11 cellular contexts compared by ENCODE assay signal in the genomic region with DNA sequence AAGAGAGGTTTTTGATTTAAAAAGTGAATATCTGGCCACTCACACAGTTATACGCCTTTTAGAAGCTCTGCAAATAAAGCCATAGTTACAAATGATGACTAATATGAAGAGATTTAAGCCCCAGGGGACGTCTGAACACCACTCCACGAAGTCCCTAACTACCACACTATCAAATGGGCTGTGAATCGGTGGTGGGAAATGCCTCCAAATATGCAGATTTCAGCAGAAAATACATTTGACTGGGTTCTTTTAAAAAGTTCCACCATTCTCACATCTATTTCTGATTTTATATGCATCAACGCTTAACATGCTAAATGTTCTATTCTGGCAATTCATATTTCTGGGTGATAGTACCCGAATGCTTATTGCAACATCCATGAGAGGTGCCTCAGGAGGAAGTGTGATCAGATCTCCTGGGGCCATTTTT. TPM values are rescaled to one million over a fixed set of nuclear protein-coding genes. Genes with fewer than 3 reads are reported as not detected.
A peak's percentile ranks its signal among the peaks of the same experiment; 100 is the strongest.
DNase-seq lines count a peak whose midpoint lies in the region; ATAC-seq and TF ChIP-seq lines count a peak whose summit lies in the region.
"Had no signal": no experiment of that assay in that cellular context is flagged by ENCODE, and none has a peak within 500 bp of the region (broad histone marks: within the 10 kb centered on the region; RNA-seq: fewer than 3 reads in every experiment).

No MANE protein-coding gene starts in this region.

- H3K27me3 ChIP-seq in colonic mucosa: no peaks in the 10 kb centered on the region
- H3K27me3 ChIP-seq: right lobe of liver had no signal

- H3K79me2 ChIP-seq in OCI-LY7 (ENCODE audit: insufficient read depth, low read depth, low read length): no peaks in the 10 kb centered on the region

- H3K9me2 ChIP-seq in OCI-LY7 (ENCODE audit: insufficient read depth, low read length): no peaks in the 10 kb centered on the region

- no TSS peak for BruUV-seq in OCI-LY7 (replicated peaks; lab: Mats Ljungman, UMichigan)

- no peak overlapping the region for H3K4me2 ChIP-seq in OCI-LY7 (ENCODE audit: low read length)

- H3K36me3 ChIP-seq in OCI-LY7 (ENCODE audit: insufficient read depth, low read length) (no peaks in the 10 kb centered on the region), colonic mucosa (no peaks in the 10 kb centered on the region)

- H4K20me1 ChIP-seq in OCI-LY7 (ENCODE audit: insufficient read depth, low read length): no peaks in the 10 kb centered on the region

- H3K9me3 ChIP-seq in OCI-LY7 (ENCODE audit: low read length) (0 out of 2 replicates have a peak, but pooled peaks cover 3% of the 10 kb centered on the region), colonic mucosa (no peaks in the 10 kb centered on the region)
- H3K9me3 ChIP-seq: right lobe of liver had no signal

- no peak for TF ChIP-seq CTCF in OCI-LY7 (conservative IDR thresholded peaks at IDR 0.05; ENCODE audit: low read length)
- TF ChIP-seq CTCF in colonic mucosa (IDR thresholded peaks at IDR 0.05): no peak

- intact Hi-C loops in OCI-LY7 (cut with micrococcal nuclease; ENCODE audit: unreplicated experiment): loop anchor here (10.0 kb wide), 1 partner anchor 195 kb away; no protein-coding TSS in a partner anchor
- intact Hi-C loops in colonic mucosa (cut with DNase I): loop anchor here (5.0 kb wide), 1 partner anchor 267 kb away; no protein-coding TSS in a partner anchor

- H3K27ac ChIP-seq in OCI-LY7 (ENCODE audit: low read depth, low read length, poor library complexity, severe bottlenecking): no peak overlapping the region
- no peak overlapping the region for H3K27ac ChIP-seq in colonic mucosa
- H3K27ac ChIP-seq: right lobe of liver had no signal

- in situ Hi-C loops in KBM-7 (cut with MboI; ENCODE audit: low pct_unique_long_range_greater_than_20kb, low sequenced_read_pairs): loop anchor here (25.0 kb wide), 1 partner anchor 492 kb away; no protein-coding TSS in a partner anchor

- H3K4me3 ChIP-seq in OCI-LY7 (ENCODE audit: low read depth, low read length, poor library complexity, severe bottlenecking): no peak overlapping the region
- H3K4me3 ChIP-seq in colonic mucosa: no peak overlapping the region
- H3K4me3 ChIP-seq: right lobe of liver had no signal

- CTCF ChIA-PET in OCI-LY7 (lab: Charles Lee; ENCODE audit: unreplicated experiment): no interaction called here

- POLR2A ChIA-PET in OCI-LY7 (lab: Charles Lee): no interaction called here

- peak; percentile 54 for ATAC-seq in GM18520 (IDR thresholded peaks at IDR 0.05; ENCODE audit: unreplicated experiment)
- ATAC-seq in GM21737 (IDR thresholded peaks at IDR 0.05; ENCODE audit: unreplicated experiment): peak; percentile 49
- ATAC-seq in HG03432 (IDR thresholded peaks at IDR 0.05; ENCODE audit: unreplicated experiment): peak; percentile 67
- ATAC-seq: left colon, right lobe of liver had no signal

- DNase-seq in germinal center (ENCODE audit: low spot score): peak; percentile 40
- DNase-seq in NCI-H524 treated with DMSO at 0.1 percent for 48 hours (lab: John Stamatoyannopoulos, UW): no peak
- DNase-seq in KBM-7: no peak
- DNase-seq in OCI-LY7 (ENCODE audit: low spot score): no peak
- no peak for DNase-seq in colonic mucosa
- DNase-seq: left colon, NCI-H446, right lobe of liver had no signal

- H3K4me1 ChIP-seq in OCI-LY7 (ENCODE audit: insufficient read depth, low read length, poor library complexity, severe bottlenecking): no peaks in the 10 kb centered on the region
- H3K4me1 ChIP-seq in colonic mucosa: no peaks in the 10 kb centered on the region
- H3K4me1 ChIP-seq: right lobe of liver had no signal

- no peak overlapping the region for H2AFZ ChIP-seq in OCI-LY7 (ENCODE audit: low read length)

- H3K9ac ChIP-seq in colonic mucosa (ENCODE audit: low read depth in 2 of 2, low read length in 2 of 2): no peak overlapping the region

RNA-seq across cellular contexts. Expression of a gene that starts 22.5 kb away (rescaled TPM):
- total RNA-seq in OCI-LY7 (2014; rRNA removed; shearing (Covaris generic)): not detected in 2 replicates
- total RNA-seq in OCI-LY7 (2022) (0.65 and 0.87 TPM in 2 replicates), colonic mucosa (1 to 10 TPM; 1.2 to 2.4 TPM)

RNA-seq across cellular contexts. Expression of a gene that starts 35.2 kb away (rescaled TPM):
- total RNA-seq in OCI-LY7 (2014; rRNA removed; shearing (Covaris generic)): 4.6 and 5.6 TPM in 2 replicates
- total RNA-seq in OCI-LY7 (2022): 9.0 and 9.5 TPM in 2 replicates
- 10 to 100 TPM; 20.2 to 39.2 TPM for total RNA-seq in colonic mucosa

RNA-seq across cellular contexts. Expression of a gene that starts 46.1 kb away (rescaled TPM):
- total RNA-seq in OCI-LY7 (2014; rRNA removed; shearing (Covaris generic)): 50.9 and 55.1 TPM in 2 replicates
- total RNA-seq in OCI-LY7 (2022) (31.7 and 35.8 TPM in 2 replicates), colonic mucosa (100 to 1,000 TPM; 127 to 146 TPM)
